Comparison of ENCODE assay signal across 8 cellular contexts in genomic region chr9:137423810-137424291, GRCh38. TPM values are rescaled to one million over a fixed set of nuclear protein-coding genes. Genes with fewer than 3 reads are reported as not detected.
DNase-seq lines count a peak whose midpoint lies in the region; ATAC-seq and TF ChIP-seq lines count a peak whose summit lies in the region.

No MANE protein-coding gene starts in this region.

- intact Hi-C loops in mucosa of descending colon (cut with DNase I, micrococcal nuclease), result no loop called here

- ATAC-seq in GM18505 (IDR thresholded peaks at IDR 0.05; ENCODE audit: unreplicated experiment) (peak; percentile 13), mucosa of descending colon (peak; percentile 77)
- no peak for ATAC-seq in activated CD4-positive, CD25-positive, alpha-beta regulatory T cell treated with anti-CD3 and anti-CD28 coated beads, Interleukin-2, amount 50 U/mL, for 24 hours

- no peaks in the 10 kb centered on the region for H3K9me3 ChIP-seq in HUES6 (ENCODE audit: control insufficient read depth, insufficient read depth, low read depth, low read length)
- H3K9me3 ChIP-seq in mucosa of descending colon, result no peaks in the 10 kb centered on the region

- H3K4me1 ChIP-seq in HUES6 (ENCODE audit: control insufficient read depth, insufficient read depth, low read length), result no peaks in the 10 kb centered on the region
- peaks cover 20% of the 10 kb centered on the region for H3K4me1 ChIP-seq in mucosa of descending colon (ENCODE audit: low read depth)

- TF ChIP-seq POLR2A in GM18505 (IDR thresholded peaks at IDR 0.05; ENCODE audit: borderline replicate concordance, extremely low read depth, insufficient read depth, insufficient read length), result no peak

- H3K4me3 ChIP-seq in HUES6 (ENCODE audit: low read depth, low read length) (peak overlapping the region; percentile 61), coronary artery (peak overlapping the region; percentile 95), mucosa of descending colon (peak overlapping the region; percentile 94)

- H3K27me3 ChIP-seq in HUES6 (ENCODE audit: control insufficient read depth, insufficient read depth, low read length), result peaks cover 17% of the 10 kb centered on the region

- no peak overlapping the region for H3K27ac ChIP-seq in HUES6 (ENCODE audit: low read depth, low read length)
- peak overlapping the region; percentile 71 to 87 for H3K27ac ChIP-seq in coronary artery

- TF ChIP-seq CTCF in coronary artery (IDR thresholded peaks at IDR 0.05) (no peak), mucosa of descending colon (IDR thresholded peaks at IDR 0.05) (no peak)

- no peak for DNase-seq in coronary artery (ENCODE audit: low spot score)
- peak in 2 of 3 donors; percentile 81 to 84 for DNase-seq in mucosa of descending colon
- no peak for DNase-seq in HK-2 (ENCODE audit: unreplicated experiment)
- DNase-seq in COR-L47 (lab: John Stamatoyannopoulos, UW), result no peak
- DNase-seq in NCI-H2227 treated with DMSO at 0.1 percent for 48 hours (lab: John Stamatoyannopoulos, UW), result no peak

- H3K9ac ChIP-seq in HUES6 (ENCODE audit: low read length), result peak overlapping the region; percentile 52

- H3K36me3 ChIP-seq in HUES6 (ENCODE audit: control insufficient read depth, insufficient read depth, low read length) (no peaks in the 10 kb centered on the region), mucosa of descending colon (ENCODE audit: low read depth) (no peaks in the 10 kb centered on the region)

RNA-seq across cellular contexts. Expression of gene NOXA1, which starts 0.7 kb away (rescaled TPM):
- 10 to 100 TPM; 18.0 to 41.5 (median 27.2) TPM for total RNA-seq in mucosa of descending colon

RNA-seq across cellular contexts. Expression of gene EXD3, which starts 0.9 kb away (rescaled TPM):
- 10 to 100 TPM; 39.4 to 56.7 (median 40.1) TPM for total RNA-seq in mucosa of descending colon

RNA-seq across cellular contexts. Expression of gene ENTPD8, which starts 17.3 kb away (rescaled TPM):
- total RNA-seq in mucosa of descending colon, result 100 to 1,000 TPM in 1 of 3 donors, 10 to 100 TPM in 2; 36.7 to 127 (median 74.8) TPM

RNA-seq across cellular contexts. Expression of gene NSMF, which starts 35.3 kb away (rescaled TPM):
- total RNA-seq in mucosa of descending colon, result 10 to 100 TPM; 30.1 to 48.0 (median 43.4) TPM

Comparison
In these comparisons a context has a peak if more than half of its experiments do, and no peak if none do; other contexts are left out.
1. ATAC-seq: peak in GM18505 (single experiment) and mucosa of descending colon (single experiment); none in activated CD4-positive, CD25-positive, alpha-beta regulatory T cell treated with anti-CD3 and anti-CD28 coated beads, Interleukin-2, amount 50 U/mL, for 24 hours (0 of 2).
2. DNase-seq: peak in mucosa of descending colon (2 of 3); none in coronary artery (single experiment), HK-2 (single experiment), COR-L47 (single experiment) and NCI-H2227 treated with DMSO at 0.1 percent for 48 hours (single experiment).
3. Peak in every context shown above with its lines, with median percentiles within 50 percentile points of each other: H3K4me3 ChIP-seq.